In genomic region chr22:39462443-39463147, GRCh38 we compare ENCODE assay signal across 12 cellular contexts. TPM values are rescaled to one million over a fixed set of nuclear protein-coding genes. Genes with fewer than 3 reads are reported as not detected.
A peak's percentile ranks its signal among the peaks of the same experiment; 100 is the strongest.
DNase-seq lines count a peak whose midpoint lies in the region; ATAC-seq and TF ChIP-seq lines count a peak whose summit lies in the region.
"Had no signal": no experiment of that assay in that cellular context is flagged by ENCODE, and none has a peak within 500 bp of the region (broad histone marks: within the 10 kb centered on the region; RNA-seq: fewer than 3 reads in every experiment).

No MANE protein-coding gene starts in this region.

- H3K9me3 Mint-ChIP-seq in activated CD4-positive, alpha-beta T cell treated with anti-CD3 and anti-CD28 coated beads for 36 hours (ENCODE audit: low read depth): no peaks in the 10 kb centered on the region
- H3K9me3 Mint-ChIP-seq in effector memory CD8-positive, alpha-beta T cell: no peaks in the 10 kb centered on the region
- H3K9me3 Mint-ChIP-seq: T-helper 2 cell treated with Interferon-gamma antibody and Interleukin-4, amounts not matched to agents 5 μg/mL and 100 μg/mL, for 36 hours had no signal

- H3K4me1 ChIP-seq in lung (ENCODE audit: control insufficient read depth in 2 of 2, insufficient read depth in 2 of 2, low read length in 2 of 2) (peaks cover 0 to 9% of the 10 kb centered on the region in 2 donors), upper lobe of left lung (peaks cover 26 to 48% (median 29%) of the 10 kb centered on the region in 4 donors)

- peaks cover 4% of the 10 kb centered on the region for H3K4me1 Mint-ChIP-seq in activated CD4-positive, alpha-beta T cell treated with anti-CD3 and anti-CD28 coated beads for 36 hours
- H3K4me1 Mint-ChIP-seq in effector memory CD8-positive, alpha-beta T cell (ENCODE audit: low read depth in 2 of 2): peaks cover 0 to 9% of the 10 kb centered on the region in 2 donors

- WGBS in lung, 2 donors: 30 to 41% methylated on average over 13 of the region's 13 CpGs
- 42 to 45% methylated on average over 11 to 13 of the region's 13 CpGs for WGBS in upper lobe of left lung, 2 donors

- intact Hi-C loops in activated CD4-positive, alpha-beta T cell treated with anti-CD3 and anti-CD28 coated beads for 36 hours (cut with DNase I, micrococcal nuclease): no loop called here

- POLR2A ChIA-PET in activated CD4-positive, alpha-beta T cell treated with anti-CD3 and anti-CD28 coated beads for 36 hours (lab: Charles Lee): no interaction called here

- no peak for ATAC-seq in activated CD4-positive, alpha-beta T cell treated with anti-CD3 and anti-CD28 coated beads for 36 hours
- ATAC-seq in lung (ENCODE audit: insufficient read depth, low FRiP score) (no peak), upper lobe of left lung (ENCODE audit: low FRiP score in 2 of 2) (no peak)
- no peak for ATAC-seq in effector memory CD8-positive, alpha-beta T cell (replicated peaks)

- peaks cover 12% of the 10 kb centered on the region for H3K27me3 Mint-ChIP-seq in activated CD4-positive, alpha-beta T cell treated with anti-CD3 and anti-CD28 coated beads for 36 hours
- H3K27me3 Mint-ChIP-seq in effector memory CD8-positive, alpha-beta T cell: peaks cover 26 to 56% of the 10 kb centered on the region in 2 donors

- H3K27me3 ChIP-seq in lung (ENCODE audit: control insufficient read depth, insufficient read depth): no peaks in the 10 kb centered on the region
- peaks cover 0 to 11% (median 4%) of the 10 kb centered on the region in 4 donors for H3K27me3 ChIP-seq in upper lobe of left lung

- DNase-seq in activated CD4-positive, alpha-beta T cell treated with anti-CD3 and anti-CD28 coated beads for 36 hours: no peak
- no peak for DNase-seq in activated CD4-positive, alpha-beta T cell treated with anti-CD3 and anti-CD28 coated beads, Interleukin-2, amount 50 U/mL, for 1 hour
- DNase-seq in choroid plexus epithelial cell (ENCODE audit: low read depth) (no peak), lung (ENCODE audit: low spot score) (no peak), upper lobe of left lung (peak in 1 of 2 donors; percentile 46), NAMALWA (ENCODE audit: low spot score) (no peak), glomerular visceral epithelial cell (ENCODE audit: extremely low spot score) (no peak)
- DNase-seq in effector memory CD8-positive, alpha-beta T cell: no peak
- DNase-seq: mammary epithelial cell, NCI-H2029 had no signal

- TF ChIP-seq CTCF in choroid plexus epithelial cell (conservative IDR thresholded peaks at IDR 0.05; ENCODE audit: low read depth, low read length) (peak; percentile 16), lung (IDR thresholded peaks at IDR 0.05; ENCODE audit: control extremely low read depth, extremely low read depth) (peak; percentile 17), upper lobe of left lung (IDR thresholded peaks at IDR 0.05) (peak in 5 of 6 experiments; percentile 0 to 53 (median 21))

- CTCF ChIA-PET in activated CD4-positive, alpha-beta T cell treated with anti-CD3 and anti-CD28 coated beads for 36 hours (lab: Charles Lee): no interaction called here

- H3K4me3 ChIP-seq in choroid plexus epithelial cell (ENCODE audit: low read depth, low read length) (no peak overlapping the region), lung (no peak overlapping the region), upper lobe of left lung (no peak overlapping the region)

- TF ChIP-seq POLR2A in upper lobe of left lung (IDR thresholded peaks at IDR 0.05): no peak

- no peak overlapping the region for H3K4me3 Mint-ChIP-seq in activated CD4-positive, alpha-beta T cell treated with anti-CD3 and anti-CD28 coated beads for 36 hours
- H3K4me3 Mint-ChIP-seq in effector memory CD8-positive, alpha-beta T cell: no peak overlapping the region
- H3K4me3 Mint-ChIP-seq: T-helper 2 cell treated with Interferon-gamma antibody and Interleukin-4, amounts not matched to agents 5 μg/mL and 100 μg/mL, for 36 hours had no signal

- H3K27ac Mint-ChIP-seq in activated CD4-positive, alpha-beta T cell treated with anti-CD3 and anti-CD28 coated beads for 36 hours: peak overlapping the region; percentile 19
- no peak overlapping the region for H3K27ac Mint-ChIP-seq in effector memory CD8-positive, alpha-beta T cell
- H3K27ac Mint-ChIP-seq: T-helper 2 cell treated with Interferon-gamma antibody and Interleukin-4, amounts not matched to agents 5 μg/mL and 100 μg/mL, for 36 hours had no signal

- H3K36me3 Mint-ChIP-seq in activated CD4-positive, alpha-beta T cell treated with anti-CD3 and anti-CD28 coated beads for 36 hours (ENCODE audit: low read depth): no peaks in the 10 kb centered on the region
- H3K36me3 Mint-ChIP-seq in effector memory CD8-positive, alpha-beta T cell (ENCODE audit: insufficient read depth): no peaks in the 10 kb centered on the region

- H3K9me3 ChIP-seq in lung (ENCODE audit: control insufficient read depth in 2 of 2, insufficient read depth in 1 of 2, low read length in 1 of 2): no peaks in the 10 kb centered on the region
- H3K9me3 ChIP-seq in upper lobe of left lung: no peaks in the 10 kb centered on the region

- H3K27ac ChIP-seq in lung (ENCODE audit: low read depth in 1 of 2, low read length in 1 of 2): peak overlapping the region; percentile 58 to 77
- peak overlapping the region; percentile 69 to 87 (median 81) for H3K27ac ChIP-seq in upper lobe of left lung
- H3K27ac ChIP-seq: epithelial cell of prostate had no signal

- H3K36me3 ChIP-seq in lung (ENCODE audit: control insufficient read depth in 2 of 2, insufficient read depth in 2 of 2, low read length in 2 of 2): no peaks in the 10 kb centered on the region
- H3K36me3 ChIP-seq in upper lobe of left lung: no peaks in the 10 kb centered on the region

- TF ChIP-seq EP300 in upper lobe of left lung (IDR thresholded peaks at IDR 0.05): peak in 1 of 4 donors; percentile 49

RNA-seq across cellular contexts. Expression of gene MGAT3, which starts 5.8 kb away (rescaled TPM):
- under 1 TPM; 0.18 to 0.23 TPM for total RNA-seq in activated CD4-positive, alpha-beta T cell treated with anti-CD3 and anti-CD28 coated beads for 36 hours
- total RNA-seq in lung: 10 to 100 TPM in 1 of 2 donors, 1 to 10 TPM in 1; 5.8 to 19.4 TPM
- 1 to 10 TPM; 5.6 to 6.0 TPM for polyA plus RNA-seq in lung
- 10 to 100 TPM in 5 of 6 donors, 1 to 10 TPM in 1; 5.2 to 45.0 (median 26.0) TPM for total RNA-seq in upper lobe of left lung
- polyA plus RNA-seq: mammary epithelial cell had no signal

RNA-seq across cellular contexts. Expression of gene MIEF1, which starts 39.5 kb away (rescaled TPM):
- 10 to 100 TPM; 43.2 to 44.9 TPM for total RNA-seq in activated CD4-positive, alpha-beta T cell treated with anti-CD3 and anti-CD28 coated beads for 36 hours
- total RNA-seq in lung (10 to 100 TPM; 18.4 to 28.9 TPM), upper lobe of left lung (10 to 100 TPM; 10.5 to 35.3 (median 25.6) TPM)
- polyA plus RNA-seq in lung: 10 to 100 TPM in 1 of 2 donors, 1 to 10 TPM in 1; 7.1 to 16.5 TPM

RNA-seq across cellular contexts. Expression of gene ATF4, which starts 57.8 kb away (rescaled TPM):
- 100 to 1,000 TPM; 580 to 680 TPM for total RNA-seq in activated CD4-positive, alpha-beta T cell treated with anti-CD3 and anti-CD28 coated beads for 36 hours
- total RNA-seq in lung (100 to 1,000 TPM; 179 to 390 TPM), upper lobe of left lung (100 to 1,000 TPM; 255 to 402 (median 364) TPM)
- 100 to 1,000 TPM; 431 to 882 TPM for polyA plus RNA-seq in lung

Comparison
In these comparisons a context has a peak if more than half of its experiments do, and no peak if none do; other contexts are left out.
1. RNA of gene MGAT3, which starts 5.8 kb away (total RNA-seq): 5.2 to 45.0 TPM in upper lobe of left lung and 5.8 to 19.4 TPM in lung; 0.18 to 0.23 TPM in activated CD4-positive, alpha-beta T cell treated with anti-CD3 and anti-CD28 coated beads for 36 hours; every median in the first group is over 4 times any median in the second.
2. Peak in every context shown above with its lines, with median percentiles within 50 percentile points of each other: CTCF ChIP-seq.